12 cellular contexts compared by ENCODE assay signal in genomic region chr9:126607086-126607485, GRCh38. TPM values are rescaled to one million over a fixed set of nuclear protein-coding genes. Genes with fewer than 3 reads are reported as not detected.
A peak's percentile ranks its signal among the peaks of the same experiment; 100 is the strongest.
DNase-seq lines count a peak whose midpoint lies in the region; ATAC-seq and TF ChIP-seq lines count a peak whose summit lies in the region.
"Had no signal": no experiment of that assay in that cellular context is flagged by ENCODE, and none has a peak within 500 bp of the region (broad histone marks: within the 10 kb centered on the region; RNA-seq: fewer than 3 reads in every experiment).

No MANE protein-coding gene starts in this region.

- H3K27ac ChIP-seq in BLaER1, result no peak overlapping the region
- H3K27ac ChIP-seq in BLaER1 treated with 17β-estradiol and CSF1 and Interleukin-3, amounts not matched to agents 10 nM and 100 nM, result no peak overlapping the region
- no peak overlapping the region for H3K27ac ChIP-seq in OCI-LY7 (ENCODE audit: low read depth, low read length, poor library complexity, severe bottlenecking)
- no peak overlapping the region for H3K27ac ChIP-seq in neuronal stem cell (replicated peaks; ENCODE audit: low read length)
- H3K27ac ChIP-seq: A549, GM23248 had no signal

- peaks cover 45% of the 10 kb centered on the region for H3K27me3 ChIP-seq in BLaER1
- H3K27me3 ChIP-seq in BLaER1 treated with 17β-estradiol and CSF1 and Interleukin-3, amounts not matched to agents 10 nM and 100 nM, result peaks cover 41 to 54% (median 49%) of the 10 kb centered on the region in 11 experiments
- peaks cover 24 to 76% (median 56%) of the 10 kb centered on the region in 3 experiments for H3K27me3 ChIP-seq in neuronal stem cell (ENCODE audit: control insufficient read depth in 3 of 3, insufficient read depth in 3 of 3, low read depth in 1 of 3, low read length in 3 of 3)

- H3K4me3 Mint-ChIP-seq in natural killer cell treated with Interleukin-12 subunit alpha and Interleukin-12 subunit beta and Interleukin-15 and Interleukin-18, amount 100 ng/mL, for 72 hours, result no peak overlapping the region

- intact Hi-C loops in OCI-LY7 (cut with micrococcal nuclease; ENCODE audit: unreplicated experiment), result no loop called here

- H3K36me3 Mint-ChIP-seq in natural killer cell treated with Interleukin-12 subunit alpha and Interleukin-12 subunit beta and Interleukin-15 and Interleukin-18, amount 100 ng/mL, for 72 hours, result peaks cover 5% of the 10 kb centered on the region

- no peak for TF ChIP-seq CTCF in OCI-LY7 (conservative IDR thresholded peaks at IDR 0.05; ENCODE audit: low read length)

- peaks cover 30 to 37% of the 10 kb centered on the region in 2 donors for H3K27me3 Mint-ChIP-seq in natural killer cell treated with Interleukin-12 subunit alpha and Interleukin-12 subunit beta and Interleukin-15 and Interleukin-18, amount 100 ng/mL, for 72 hours

- H3K9me3 ChIP-seq in BLaER1, result no peaks in the 10 kb centered on the region
- H3K9me3 ChIP-seq in BLaER1 treated with 17β-estradiol and CSF1 and Interleukin-3, amounts not matched to agents 10 nM and 100 nM (replicated peaks in 1 of 11), result no peaks in the 10 kb centered on the region
- no peaks in the 10 kb centered on the region for H3K9me3 ChIP-seq in OCI-LY7 (ENCODE audit: low read length)
- H3K9me3 ChIP-seq in neuronal stem cell (replicated peaks in 1 of 2; ENCODE audit: control insufficient read depth in 2 of 2, insufficient read depth in 1 of 2, low read depth in 1 of 2, low read length in 2 of 2), result peaks cover 0 to 1% of the 10 kb centered on the region in 2 donors
- H3K9me3 ChIP-seq: A549, BE2C had no signal

- no peaks in the 10 kb centered on the region for H3K79me2 ChIP-seq in OCI-LY7 (ENCODE audit: insufficient read depth, low read depth, low read length)

- H3K9me2 ChIP-seq in OCI-LY7 (ENCODE audit: insufficient read depth, low read length), result no peaks in the 10 kb centered on the region

- H3K27ac Mint-ChIP-seq in natural killer cell treated with Interleukin-12 subunit alpha and Interleukin-12 subunit beta and Interleukin-15 and Interleukin-18, amount 100 ng/mL, for 72 hours, result no peak overlapping the region

- DNase-seq in OCI-LY7 (ENCODE audit: low spot score), result peak; percentile 5
- DNase-seq in neuronal stem cell (ENCODE audit: low spot score), result no peak
- DNase-seq in NCI-H1436 (lab: John Stamatoyannopoulos, UW), result no peak
- DNase-seq in natural killer cell treated with Interleukin-12 subunit alpha and Interleukin-12 subunit beta and Interleukin-15 and Interleukin-18, amount 100 ng/mL, for 72 hours (ENCODE audit: low spot score), result no peak
- DNase-seq: BE2C, GF-D8, GM23248 had no signal

- no TSS peak for BruUV-seq in OCI-LY7 (replicated peaks; lab: Mats Ljungman, UMichigan)

- H2AFZ ChIP-seq in OCI-LY7 (ENCODE audit: low read length), result no peak overlapping the region
- H2AFZ ChIP-seq in neuronal stem cell (ENCODE audit: low read length), result no peak overlapping the region
- H2AFZ ChIP-seq: GM23248 had no signal

- no peak for ATAC-seq in HG03039 (IDR thresholded peaks at IDR 0.05; ENCODE audit: unreplicated experiment)
- no peak for ATAC-seq in natural killer cell treated with Interleukin-12 subunit alpha and Interleukin-12 subunit beta and Interleukin-15 and Interleukin-18, amount 100 ng/mL, for 72 hours
- ATAC-seq: A549 had no signal

- peak overlapping the region; percentile 74 for H3K18ac ChIP-seq in neuronal stem cell (ENCODE audit: low read length)

- no peak overlapping the region for H2BK15ac ChIP-seq in neuronal stem cell (ENCODE audit: low read length)

- no CpG with 5 or more reads among the region's 1 CpG for WGBS in neuronal stem cell (ENCODE audit: extremely low coverage in 2 of 2, insufficient read length in 2 of 2, insufficient replicate concordance in 1 of 2), 2 donors

- H3K4me2 ChIP-seq in BLaER1 (peak overlapping the region; percentile 16), OCI-LY7 (ENCODE audit: low read length) (no peak overlapping the region), neuronal stem cell (ENCODE audit: insufficient read depth, low read length, poor library complexity, severe bottlenecking) (no peak overlapping the region)
- peak overlapping the region in 8 of 11 experiments; percentile 2 to 44 (median 28); a peak in 9 of 22 replicates for H3K4me2 ChIP-seq in BLaER1 treated with 17β-estradiol and CSF1 and Interleukin-3, amounts not matched to agents 10 nM and 100 nM
- H3K4me2 ChIP-seq: A549 had no signal

- H4K20me1 ChIP-seq in BLaER1 (peaks cover 30% of the 10 kb centered on the region), OCI-LY7 (ENCODE audit: insufficient read depth, low read length) (no peaks in the 10 kb centered on the region)
- H4K20me1 ChIP-seq in BLaER1 treated with 17β-estradiol and CSF1 and Interleukin-3, amounts not matched to agents 10 nM and 100 nM, result peaks cover 0 to 50% (median 20%) of the 10 kb centered on the region in 11 experiments; a peak in 17 of 22 replicates

- H3K14ac ChIP-seq in neuronal stem cell (ENCODE audit: low read length), result no peak overlapping the region

- no peak overlapping the region for H4K91ac ChIP-seq in neuronal stem cell (ENCODE audit: low read depth, low read length, poor library complexity)

- H2BK5ac ChIP-seq in neuronal stem cell (ENCODE audit: low read length), result no peak overlapping the region

- H4K8ac ChIP-seq in neuronal stem cell (ENCODE audit: low read depth, low read length), result no peak overlapping the region

- no peak overlapping the region for H2AK5ac ChIP-seq in neuronal stem cell (ENCODE audit: low read depth, low read length)

- CTCF ChIA-PET in OCI-LY7 (lab: Charles Lee; ENCODE audit: unreplicated experiment), result interaction anchor here (0.6 kb wide), 1 partner anchor 24 kb away, joined by 3 read pairs; no protein-coding TSS in a partner anchor

- no peak overlapping the region for H3K4ac ChIP-seq in neuronal stem cell (ENCODE audit: low read length)

- H3K23ac ChIP-seq in neuronal stem cell (ENCODE audit: low read depth, low read length, poor library complexity), result no peak overlapping the region

- H2BK120ac ChIP-seq in neuronal stem cell (ENCODE audit: low read depth, low read length), result no peak overlapping the region

- no peak overlapping the region for H3K4me3 ChIP-seq in BLaER1
- H3K4me3 ChIP-seq in BLaER1 treated with 17β-estradiol and CSF1 and Interleukin-3, amounts not matched to agents 10 nM and 100 nM, result no peak overlapping the region
- no peak overlapping the region for H3K4me3 ChIP-seq in OCI-LY7 (ENCODE audit: low read depth, low read length, poor library complexity, severe bottlenecking)
- no peak overlapping the region for H3K4me3 ChIP-seq in neuronal stem cell (ENCODE audit: low read length in 2 of 2)
- H3K4me3 ChIP-seq: A549, GM23248 had no signal

- H3K9me3 Mint-ChIP-seq in natural killer cell treated with Interleukin-12 subunit alpha and Interleukin-12 subunit beta and Interleukin-15 and Interleukin-18, amount 100 ng/mL, for 72 hours, result no peaks in the 10 kb centered on the region

- H3K4me1 ChIP-seq in BLaER1 (peaks cover 18% of the 10 kb centered on the region), OCI-LY7 (ENCODE audit: insufficient read depth, low read length, poor library complexity, severe bottlenecking) (no peaks in the 10 kb centered on the region), neuronal stem cell (ENCODE audit: control insufficient read depth in 2 of 2, insufficient read depth in 1 of 2, low read depth in 1 of 2, low read length in 2 of 2) (peaks cover 2 to 18% of the 10 kb centered on the region in 2 donors)
- H3K4me1 ChIP-seq in BLaER1 treated with 17β-estradiol and CSF1 and Interleukin-3, amounts not matched to agents 10 nM and 100 nM, result peaks cover 6 to 16% (median 10%) of the 10 kb centered on the region in 10 experiments; a peak in 13 of 20 replicates

- H2BK12ac ChIP-seq in neuronal stem cell (ENCODE audit: low read length), result no peak overlapping the region

- H3K9ac ChIP-seq in BLaER1 (no peak overlapping the region), neuronal stem cell (ENCODE audit: low read depth, low read length, poor library complexity) (no peak overlapping the region)
- no peak overlapping the region for H3K9ac ChIP-seq in BLaER1 treated with 17β-estradiol and CSF1 and Interleukin-3, amounts not matched to agents 10 nM and 100 nM
- H3K9ac ChIP-seq: GM23248 had no signal

- no peaks in the 10 kb centered on the region for H3K79me1 ChIP-seq in neuronal stem cell (ENCODE audit: low read depth, low read length)

- H3K36me3 ChIP-seq in BLaER1 (no peaks in the 10 kb centered on the region), OCI-LY7 (ENCODE audit: insufficient read depth, low read length) (no peaks in the 10 kb centered on the region), neuronal stem cell (replicated peaks in 1 of 2; ENCODE audit: control insufficient read depth in 2 of 2, insufficient read depth in 2 of 2, low read length in 2 of 2) (no peaks in the 10 kb centered on the region)
- no peaks in the 10 kb centered on the region for H3K36me3 ChIP-seq in BLaER1 treated with 17β-estradiol and CSF1 and Interleukin-3, amounts not matched to agents 10 nM and 100 nM
- H3K36me3 ChIP-seq: BE2C had no signal

- peaks cover 8 to 10% of the 10 kb centered on the region in 2 donors for H3K4me1 Mint-ChIP-seq in natural killer cell treated with Interleukin-12 subunit alpha and Interleukin-12 subunit beta and Interleukin-15 and Interleukin-18, amount 100 ng/mL, for 72 hours (ENCODE audit: low read depth in 2 of 2)

- POLR2A ChIA-PET in OCI-LY7 (lab: Charles Lee), result no interaction called here

RNA-seq across cellular contexts. Expression of gene LMX1B, which starts 6.6 kb away (rescaled TPM):
- not detected in 2 replicates for total RNA-seq in OCI-LY7 (2014; rRNA removed; shearing (Covaris generic))
- not detected in 2 replicates for total RNA-seq in OCI-LY7 (2022)
- polyA plus RNA-seq in neuronal stem cell (2013, experiment 1 of 2), result 0.22 TPM
- polyA plus RNA-seq in neuronal stem cell (2013, experiment 2 of 2), result 0.18 TPM
- total RNA-seq in natural killer cell treated with Interleukin-12 subunit alpha and Interleukin-12 subunit beta and Interleukin-15 and Interleukin-18, amount 100 ng/mL, for 72 hours, result not detected
- total RNA-seq: GM23248 had no signal
- polyA plus RNA-seq: AG04450, GM23248 had no signal

Comparison
In these comparisons a context has a peak if more than half of its experiments do, and no peak if none do; other contexts are left out.
1. H3K4me2 ChIP-seq: peak in BLaER1 (single experiment) and BLaER1 treated with 17β-estradiol and CSF1 and Interleukin-3, amounts not matched to agents 10 nM and 100 nM (8 of 11); none in OCI-LY7 (single experiment) and neuronal stem cell (single experiment).